In the genomic region with DNA sequence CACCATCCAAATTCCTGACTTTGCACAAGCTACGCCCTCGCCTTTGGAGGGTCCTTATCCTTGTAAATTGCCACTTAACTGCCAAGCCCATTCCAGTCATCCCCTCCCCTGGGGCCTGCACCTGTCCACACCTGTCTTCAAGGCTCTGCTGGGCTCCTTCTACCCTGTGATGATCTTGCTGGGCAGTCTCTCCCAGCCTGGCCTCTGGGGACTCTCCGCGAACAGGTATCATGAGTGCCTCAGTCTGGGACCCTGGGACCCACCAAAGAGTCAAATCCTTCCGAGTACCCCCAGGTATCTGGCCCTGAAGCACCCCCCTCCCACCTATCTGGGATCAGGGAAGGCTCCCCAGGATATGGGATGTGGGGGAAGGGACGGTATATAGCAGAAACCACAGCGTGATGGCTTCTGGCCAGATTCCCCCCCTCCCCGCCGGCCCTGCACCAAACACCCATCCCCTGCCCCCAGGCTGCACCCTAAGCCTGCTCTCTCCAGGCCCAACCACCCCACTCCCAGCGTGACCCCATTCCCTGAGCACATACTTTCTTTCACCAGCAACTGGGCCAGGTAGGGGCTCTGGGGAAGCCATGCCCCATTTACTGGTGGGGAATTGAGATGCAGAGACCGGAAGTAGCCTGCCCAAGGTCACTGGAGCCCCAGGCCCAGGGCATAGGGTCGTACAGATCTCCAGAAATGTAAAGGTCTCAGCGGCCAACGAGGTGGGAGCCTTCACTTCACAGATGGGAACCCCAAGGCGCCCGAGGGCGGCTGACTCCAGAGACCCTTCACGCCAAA, we compare ENCODE assay signal across 8 cellular contexts. TPM values are rescaled to one million over a fixed set of nuclear protein-coding genes. Genes with fewer than 3 reads are reported as not detected.
DNase-seq lines count a peak whose midpoint lies in the region; ATAC-seq and TF ChIP-seq lines count a peak whose summit lies in the region.

No MANE protein-coding gene starts in this region.

- WGBS in ectodermal cell, 2 experiments, result 27 to 31% methylated on average over 17 to 18 of the region's 18 CpGs

- H3K4me3 Mint-ChIP-seq in nephron progenitor cell, result peak overlapping the region; percentile 91

- H3K27me3 Mint-ChIP-seq in nephron progenitor cell (ENCODE audit: low read depth, poor library complexity), result peaks cover 7% of the 10 kb centered on the region

- ATAC-seq in GM21619 (IDR thresholded peaks at IDR 0.05; ENCODE audit: unreplicated experiment) (no peak), GM21515 (IDR thresholded peaks at IDR 0.05; ENCODE audit: unreplicated experiment) (no peak)

- no peak overlapping the region for H3K27ac ChIP-seq in ectodermal cell (ENCODE audit: insufficient read depth, low read depth, low read length, poor library complexity, severe bottlenecking)

- peaks cover 31% of the 10 kb centered on the region for H3K4me1 Mint-ChIP-seq in nephron progenitor cell

- H3K9me3 ChIP-seq in ectodermal cell (ENCODE audit: control insufficient read depth, low read length), result no peaks in the 10 kb centered on the region

- TF ChIP-seq CTCF in GM12864 (IDR thresholded peaks at IDR 0.05; ENCODE audit: low read depth, low read length, missing control alignments), result no peak
- TF ChIP-seq CTCF in nephron progenitor cell (IDR thresholded peaks at IDR 0.05), result no peak

- H3K36me3 ChIP-seq in ectodermal cell (ENCODE audit: control insufficient read depth, insufficient read depth, low read length), result no peaks in the 10 kb centered on the region

- H3K4me1 ChIP-seq in ectodermal cell (ENCODE audit: control insufficient read depth, insufficient read depth, low read length), result peaks cover 27% of the 10 kb centered on the region

- no peak for DNase-seq in GM12864 (ENCODE audit: low read depth)
- peak; percentile 12 for DNase-seq in NCI-H345 treated with DMSO at 0.1 percent for 48 hours (lab: John Stamatoyannopoulos, UW; ENCODE audit: unreplicated experiment)
- DNase-seq in nephron progenitor cell, result no peak
- no peak for DNase-seq in NOMO-1 (lab: John Stamatoyannopoulos, UW; ENCODE audit: unreplicated experiment in 2 of 2)
- DNase-seq in COLO829 (ENCODE audit: low spot score), result no peak

- H3K4me3 ChIP-seq in GM12864 (ENCODE audit: low read depth, low read length) (peak overlapping the region; percentile 93), ectodermal cell (ENCODE audit: insufficient read depth, low read depth, low read length) (peak overlapping the region; percentile 67)

- no peaks in the 10 kb centered on the region for H3K9me3 Mint-ChIP-seq in nephron progenitor cell

- peaks cover 3% of the 10 kb centered on the region for H3K36me3 Mint-ChIP-seq in nephron progenitor cell (ENCODE audit: low read depth)

- H3K27me3 ChIP-seq in ectodermal cell (ENCODE audit: control insufficient read depth, insufficient read depth, low read length, poor library complexity, severe bottlenecking), result no peaks in the 10 kb centered on the region

- H3K27ac Mint-ChIP-seq in nephron progenitor cell, result no peak overlapping the region

RNA-seq across cellular contexts. Expression of a gene that starts 0.7 kb away (rescaled TPM):
- polyA plus RNA-seq in ectodermal cell (2013, experiment 1 of 4), result 34.4 TPM
- polyA plus RNA-seq in ectodermal cell (2013, experiment 2 of 4), result 44.5 TPM
- polyA plus RNA-seq in ectodermal cell (2013, experiment 3 of 4), result 25.4 TPM
- 32.6 TPM for polyA plus RNA-seq in ectodermal cell (2013, experiment 4 of 4)

RNA-seq across cellular contexts. Expression of a gene that starts 42.4 kb away (rescaled TPM):
- 25.8 TPM for polyA plus RNA-seq in ectodermal cell (2013, experiment 1 of 4)
- polyA plus RNA-seq in ectodermal cell (2013, experiment 2 of 4), result 21.9 TPM
- 22.1 TPM for polyA plus RNA-seq in ectodermal cell (2013, experiment 3 of 4)
- 29.3 TPM for polyA plus RNA-seq in ectodermal cell (2013, experiment 4 of 4)
